In the genomic region with DNA sequence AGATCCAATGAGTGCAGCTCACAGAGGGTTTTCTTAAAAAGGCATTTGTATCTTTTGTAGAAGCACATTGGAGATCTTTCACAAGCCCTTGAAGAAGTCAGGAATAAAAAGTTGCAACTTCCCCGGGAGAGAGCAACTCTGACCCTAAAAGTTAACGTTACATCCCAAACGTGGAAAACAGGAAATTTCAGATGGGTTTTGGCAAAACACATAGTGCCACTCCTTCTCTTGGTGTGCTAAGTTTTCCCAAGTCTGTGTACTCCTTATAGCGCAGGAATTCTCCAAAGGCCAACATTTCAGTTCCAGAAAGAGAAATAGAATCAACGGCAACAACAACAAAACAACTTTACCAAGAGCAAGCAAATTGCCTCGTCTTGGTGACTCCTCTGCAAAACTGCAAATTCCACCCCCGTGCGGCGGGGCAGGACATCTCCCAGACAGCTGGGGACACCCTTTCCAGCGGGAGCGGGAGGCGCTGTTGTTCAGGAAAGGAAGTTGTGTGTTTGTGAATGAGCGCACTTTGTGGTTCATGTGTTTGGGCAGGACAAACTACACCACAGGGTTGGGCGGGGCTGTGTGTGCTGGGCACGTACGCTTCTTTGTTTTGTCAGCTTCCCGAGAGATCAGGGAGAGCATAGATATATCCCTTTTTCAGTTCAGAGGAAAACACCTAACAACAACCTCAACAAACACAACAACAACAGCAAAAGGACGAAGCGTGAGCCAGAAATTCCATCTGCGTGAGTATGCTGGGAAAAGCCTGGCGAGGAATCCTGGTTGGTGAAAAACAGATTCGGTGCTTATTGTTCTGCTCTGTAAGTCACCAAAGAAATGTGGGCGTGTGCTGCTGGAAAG, we compare ENCODE assay signal across 8 cellular contexts.
DNase-seq lines count a peak whose midpoint lies in the region; ATAC-seq and TF ChIP-seq lines count a peak whose summit lies in the region.

No MANE protein-coding gene starts in this region.

- no peak overlapping the region for H3K27ac ChIP-seq in endodermal cell (ENCODE audit: low read depth, low read length)
- peak overlapping the region; percentile 82 for H3K27ac ChIP-seq in muscle layer of colon (ENCODE audit: low read depth, low read length)

- H3K27me3 ChIP-seq in endodermal cell (ENCODE audit: control insufficient read depth, insufficient read depth, low read length, poor library complexity, severe bottlenecking): no peaks in the 10 kb centered on the region
- H3K27me3 ChIP-seq in muscle layer of colon (ENCODE audit: control insufficient read depth in 1 of 2, insufficient read depth in 2 of 2, low read length in 2 of 2): no peaks in the 10 kb centered on the region

- DNase-seq in ELF-1 (ENCODE audit: low read depth, low spot score): peak; percentile 83
- peak; percentile 99 for DNase-seq in RPMI7951 (ENCODE audit: low read depth)
- DNase-seq in endodermal cell: peak; percentile 73
- no peak for DNase-seq in retina
- DNase-seq in NOMO-1 treated with DMSO at 0.1 percent for 48 hours (lab: John Stamatoyannopoulos, UW; ENCODE audit: unreplicated experiment): no peak

- no peaks in the 10 kb centered on the region for H3K36me3 Mint-ChIP-seq in endodermal cell (ENCODE audit: low read depth)
- no peaks in the 10 kb centered on the region for H3K36me3 Mint-ChIP-seq in stimulated activated memory B cell treated with anti-CD40 and anti-IgM and Interleukin-4, amounts not matched to agents 10 μg/mL and 1 μg/mL and 100 μg/mL, for 72 hours

- H3K9me3 ChIP-seq in endodermal cell (ENCODE audit: control insufficient read depth, low read length) (no peaks in the 10 kb centered on the region), muscle layer of colon (ENCODE audit: low read length) (no peaks in the 10 kb centered on the region)

- H3K9ac ChIP-seq in endodermal cell (ENCODE audit: extremely low read depth, low read length, poor library complexity, severe bottlenecking) (no peak overlapping the region), muscle layer of colon (ENCODE audit: low read length) (no peak overlapping the region)

- TF ChIP-seq CTCF in endodermal cell (conservative IDR thresholded peaks at IDR 0.05): peak; percentile 43

- H3K4me1 ChIP-seq in endodermal cell (ENCODE audit: control insufficient read depth, insufficient read depth, low read length) (no peaks in the 10 kb centered on the region), muscle layer of colon (ENCODE audit: insufficient read depth, low read length) (peaks cover 36% of the 10 kb centered on the region)

- H3K27me3 Mint-ChIP-seq in endodermal cell (ENCODE audit: insufficient read depth): no peaks in the 10 kb centered on the region
- no peaks in the 10 kb centered on the region for H3K27me3 Mint-ChIP-seq in stimulated activated memory B cell treated with anti-CD40 and anti-IgM and Interleukin-4, amounts not matched to agents 10 μg/mL and 1 μg/mL and 100 μg/mL, for 72 hours

- H3K4me3 Mint-ChIP-seq in endodermal cell: no peak overlapping the region
- H3K4me3 Mint-ChIP-seq in stimulated activated memory B cell treated with anti-CD40 and anti-IgM and Interleukin-4, amounts not matched to agents 10 μg/mL and 1 μg/mL and 100 μg/mL, for 72 hours: no peak overlapping the region

- no peaks in the 10 kb centered on the region for H3K36me3 ChIP-seq in endodermal cell (ENCODE audit: control insufficient read depth, insufficient read depth, low read length)
- no peaks in the 10 kb centered on the region for H3K36me3 ChIP-seq in muscle layer of colon (ENCODE audit: insufficient read depth, low read length)

- H3K4me3 ChIP-seq in endodermal cell (ENCODE audit: low read length) (no peak overlapping the region), muscle layer of colon (ENCODE audit: low read depth in 1 of 2, low read length in 2 of 2) (no peak overlapping the region)

- WGBS in endodermal cell (ENCODE audit: insufficient coverage in 1 of 2, insufficient read length in 1 of 2), 2 experiments: 89 to 91% methylated on average over 5 to 23 of the region's 23 CpGs

- no peak for ATAC-seq in GM19467 (IDR thresholded peaks at IDR 0.05; ENCODE audit: unreplicated experiment)
- ATAC-seq in stimulated activated memory B cell treated with anti-CD40 and anti-IgM and Interleukin-4, amounts not matched to agents 10 μg/mL and 1 μg/mL and 100 μg/mL, for 72 hours: no peak

- peaks cover 26% of the 10 kb centered on the region for H3K4me1 Mint-ChIP-seq in endodermal cell
- H3K4me1 Mint-ChIP-seq in stimulated activated memory B cell treated with anti-CD40 and anti-IgM and Interleukin-4, amounts not matched to agents 10 μg/mL and 1 μg/mL and 100 μg/mL, for 72 hours: peaks cover 27% of the 10 kb centered on the region

- H3K27ac Mint-ChIP-seq in endodermal cell: peak overlapping the region; percentile 85
- no peak overlapping the region for H3K27ac Mint-ChIP-seq in stimulated activated memory B cell treated with anti-CD40 and anti-IgM and Interleukin-4, amounts not matched to agents 10 μg/mL and 1 μg/mL and 100 μg/mL, for 72 hours

- no peaks in the 10 kb centered on the region for H3K9me3 Mint-ChIP-seq in endodermal cell
- no peaks in the 10 kb centered on the region for H3K9me3 Mint-ChIP-seq in stimulated activated memory B cell treated with anti-CD40 and anti-IgM and Interleukin-4, amounts not matched to agents 10 μg/mL and 1 μg/mL and 100 μg/mL, for 72 hours

Comparison
In these comparisons a context has a peak if more than half of its experiments do, and no peak if none do; other contexts are left out.
1. DNase-seq: peak in ELF-1 (single experiment), RPMI7951 (single experiment) and endodermal cell (single experiment); none in retina (single experiment) and NOMO-1 treated with DMSO at 0.1 percent for 48 hours (single experiment).